Comparison of ENCODE assay signal across 1 cellular context in the genomic region with DNA sequence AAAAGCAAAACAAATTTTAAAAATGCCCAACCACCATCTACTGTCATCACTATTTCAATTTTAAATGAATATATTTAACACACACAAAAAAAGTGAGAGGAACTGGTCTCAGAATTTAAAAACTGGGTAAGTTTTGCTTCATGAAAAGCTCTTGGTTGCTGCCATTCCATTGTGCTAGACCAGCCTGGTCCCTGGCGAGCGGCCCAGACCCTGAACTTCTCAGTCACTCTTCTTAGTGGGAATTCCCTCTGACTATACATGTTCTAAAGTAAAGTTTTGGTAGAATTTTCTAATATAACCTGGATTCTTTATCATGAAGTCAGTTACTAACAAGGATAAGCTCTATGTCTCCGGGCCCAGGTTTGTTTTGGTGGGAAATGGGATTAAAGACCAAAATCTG.
TF ChIP-seq lines count a peak whose summit lies in the region.

No MANE protein-coding gene starts in this region.

TF ChIP-seq in IMR-90, 13 proteins besides CTCF, POLR2A, EP300 and RAD21 (continued from another document):
- no peak for TF ChIP-seq CEBPB (IDR thresholded peaks at IDR 0.05; ENCODE audit: low read depth, low read length)
- no peak for TF ChIP-seq CHD1 (IDR thresholded peaks at IDR 0.05; ENCODE audit: low read depth, low read length)
- no peak for TF ChIP-seq BHLHE40 (IDR thresholded peaks at IDR 0.05; ENCODE audit: low read depth, low read length)
- no peak for TF ChIP-seq MXI1 (IDR thresholded peaks at IDR 0.05; ENCODE audit: borderline replicate concordance, low read depth, low read length)
